In the genomic region with DNA sequence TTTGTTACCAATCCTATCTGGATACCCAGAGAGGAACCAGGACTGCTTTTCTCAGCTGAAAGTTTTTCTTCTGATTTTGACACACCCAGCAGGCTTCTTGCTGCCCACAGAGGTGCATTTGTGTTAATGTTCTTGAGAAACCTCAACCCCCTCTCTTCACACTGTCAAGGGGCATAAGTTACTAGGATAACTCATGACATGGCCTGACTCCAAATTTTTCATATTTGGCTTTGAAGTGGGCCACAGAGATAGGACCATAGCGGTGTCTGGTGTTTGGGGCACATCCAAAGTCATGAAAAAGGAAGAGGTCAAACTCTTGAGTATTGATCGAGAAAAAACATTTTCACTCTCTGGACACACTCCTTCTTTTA, we compare ENCODE assay signal across 13 cellular contexts.
DNase-seq lines count a peak whose midpoint lies in the region; ATAC-seq and TF ChIP-seq lines count a peak whose summit lies in the region.
"Had no signal": no experiment of that assay in that cellular context is flagged by ENCODE, and none has a peak within 500 bp of the region (broad histone marks: within the 10 kb centered on the region; RNA-seq: fewer than 3 reads in every experiment).

No MANE protein-coding gene starts in this region.

- H3K4me1 ChIP-seq in KMS-11 (ENCODE audit: low read depth, poor library complexity, severe bottlenecking), result peaks cover 84% of the 10 kb centered on the region
- H3K4me1 ChIP-seq in uterus, result no peaks in the 10 kb centered on the region

- peak overlapping the region; percentile 40; the same call in 1 of the 2 replicates for H2AFZ ChIP-seq in KMS-11 (ENCODE audit: low read depth)

- H3K27ac ChIP-seq in KMS-11 (peak overlapping the region; percentile 90), skin epidermis (peak overlapping the region in 12 of 21 experiments; percentile 38 to 78 (median 57)), uterus (no peak overlapping the region)

- peaks cover 8% of the 10 kb centered on the region for H3K27me3 Mint-ChIP-seq in T-helper 1 cell treated with Interleukin-12 subunit alpha and Interleukin-12 subunit beta and Interleukin-4 antibody, amounts not matched to agents 30 μg/mL and 1 μg/mL, for 36 hours (ENCODE audit: low read depth)

- ATAC-seq in HG02759 (IDR thresholded peaks at IDR 0.05; ENCODE audit: unreplicated experiment) (no peak), HG03521 (IDR thresholded peaks at IDR 0.05; ENCODE audit: unreplicated experiment) (no peak)
- ATAC-seq: WTC11 had no signal

- no peaks in the 10 kb centered on the region for H3K79me2 ChIP-seq in KMS-11 (ENCODE audit: insufficient read depth, low read depth)

- no peak for DNase-seq in T-helper 1 cell
- peak; percentile 19 for DNase-seq in astrocyte of the cerebellum (ENCODE audit: low read depth)
- DNase-seq in uterus, result no peak
- DNase-seq: erythroblast, heart right ventricle, NCI-H187, NCI-H510A treated with DMSO at 0.1 percent for 48 hours had no signal

- H3K4me3 ChIP-seq in KMS-11 (IDR thresholded peaks at IDR 0.05; ENCODE audit: insufficient read depth, low read depth, low read length) (no peak overlapping the region), astrocyte of the cerebellum (ENCODE audit: low read depth, low read length) (no peak overlapping the region), skin epidermis (no peak overlapping the region), uterus (no peak overlapping the region)
- H3K4me3 ChIP-seq: heart right ventricle had no signal

- H3K36me3 Mint-ChIP-seq in T-helper 1 cell treated with Interleukin-12 subunit alpha and Interleukin-12 subunit beta and Interleukin-4 antibody, amounts not matched to agents 30 μg/mL and 1 μg/mL, for 36 hours (ENCODE audit: low read depth), result peaks cover 30% of the 10 kb centered on the region
- H3K36me3 Mint-ChIP-seq: WTC11 had no signal

- peaks cover 78% of the 10 kb centered on the region for H3K4me1 Mint-ChIP-seq in T-helper 1 cell treated with Interleukin-12 subunit alpha and Interleukin-12 subunit beta and Interleukin-4 antibody, amounts not matched to agents 30 μg/mL and 1 μg/mL, for 36 hours (ENCODE audit: low read depth)

- H3K27me3 ChIP-seq in KMS-11 (ENCODE audit: insufficient read depth, low read depth) (no peaks in the 10 kb centered on the region), uterus (no peaks in the 10 kb centered on the region)

- in situ Hi-C loops in astrocyte of the cerebellum (cut with HindIII; ENCODE audit: low sequenced_read_pairs), result no loop called here

- peak overlapping the region; percentile 93 for H3K27ac Mint-ChIP-seq in T-helper 1 cell treated with Interleukin-12 subunit alpha and Interleukin-12 subunit beta and Interleukin-4 antibody, amounts not matched to agents 30 μg/mL and 1 μg/mL, for 36 hours
- H3K27ac Mint-ChIP-seq: WTC11 had no signal

- H3K4me2 ChIP-seq in KMS-11, result peak overlapping the region; percentile 66

- H3K9me3 ChIP-seq in uterus, result no peaks in the 10 kb centered on the region
- H3K9me3 ChIP-seq: heart right ventricle had no signal

- H3K9me3 Mint-ChIP-seq in T-helper 1 cell treated with Interleukin-12 subunit alpha and Interleukin-12 subunit beta and Interleukin-4 antibody, amounts not matched to agents 30 μg/mL and 1 μg/mL, for 36 hours, result peaks cover 40% of the 10 kb centered on the region

- intact Hi-C loops in uterus (cut with DNase I; ENCODE audit: low total_unique reads), result no loop called here

- no peak for TF ChIP-seq POLR2A in uterus (IDR thresholded peaks at IDR 0.05)

- H3K9ac ChIP-seq in KMS-11, result peak overlapping the region; percentile 32; the same call in 1 of the 2 replicates

- TF ChIP-seq CTCF in KMS-11 (conservative IDR thresholded peaks at IDR 0.05; ENCODE audit: low read depth, low read length) (no peak), astrocyte of the cerebellum (IDR thresholded peaks at IDR 0.05; ENCODE audit: low read depth, low read length, missing control alignments) (no peak), uterus (IDR thresholded peaks at IDR 0.05) (no peak)

- H3K36me3 ChIP-seq in KMS-11 (ENCODE audit: insufficient read depth) (no peaks in the 10 kb centered on the region), uterus (no peaks in the 10 kb centered on the region)
- H3K36me3 ChIP-seq: heart right ventricle had no signal

- H4K20me1 ChIP-seq in KMS-11 (ENCODE audit: insufficient read depth), result no peaks in the 10 kb centered on the region

- H3K4me3 Mint-ChIP-seq in T-helper 1 cell treated with Interleukin-12 subunit alpha and Interleukin-12 subunit beta and Interleukin-4 antibody, amounts not matched to agents 30 μg/mL and 1 μg/mL, for 36 hours, result peak overlapping the region; percentile 61
- H3K4me3 Mint-ChIP-seq: WTC11 had no signal

Comparison
In these comparisons a context has a peak if more than half of its experiments do, and no peak if none do; other contexts are left out.
1. H3K27ac ChIP-seq: peak in KMS-11 (single experiment) and skin epidermis (12 of 21); none in uterus (0 of 2).